ENCODE assay signal across 14 cellular contexts in genomic region chr21:39136711-39137110, GRCh38. TPM values are rescaled to one million over a fixed set of nuclear protein-coding genes. Genes with fewer than 3 reads are reported as not detected.
DNase-seq lines count a peak whose midpoint lies in the region; ATAC-seq and TF ChIP-seq lines count a peak whose summit lies in the region.
"Had no signal": no experiment of that assay in that cellular context is flagged by ENCODE, and none has a peak within 500 bp of the region (broad histone marks: within the 10 kb centered on the region; RNA-seq: fewer than 3 reads in every experiment).

No MANE protein-coding gene starts in this region.

- intact Hi-C loops in PC-3 (cut with micrococcal nuclease): loop anchor here (5.0 kb wide), 1 partner anchor 424 kb away; no protein-coding TSS in a partner anchor
- intact Hi-C loops in activated T-helper 1 cell treated with anti-CD3 and anti-CD28 coated beads, Interleukin-12 subunit alpha, Interleukin-12 subunit beta, Interleukin-2, Interleukin-4 antibody, amounts not matched to agents 30 ng/mL and 10 ng/mL and 1 ng/mL, durations not matched to agents 14 hours and 24 hours and 36 hours (cut with micrococcal nuclease): loop anchor here (5.0 kb wide), 2 partner anchors 219 to 329 kb away; partner anchors contain the start of gene ETS2

- no peak overlapping the region for H3K23ac ChIP-seq in trophoblast cell (ENCODE audit: low read length)

- H4K12ac ChIP-seq in trophoblast cell (ENCODE audit: low read depth, low read length): no peak overlapping the region

- DNase-seq in EL: peak; percentile 82
- peak; percentile 82 for DNase-seq in PC-3
- DNase-seq in choroid plexus epithelial cell (ENCODE audit: low read depth): peak; percentile 29
- DNase-seq in trophoblast cell: peak; percentile 83 to 86
- DNase-seq in NCI-H2171 (lab: John Stamatoyannopoulos, UW): no peak
- DNase-seq in activated T-helper 1 cell treated with anti-CD3 and anti-CD28 coated beads, Interleukin-12 subunit alpha, Interleukin-12 subunit beta, Interleukin-2, Interleukin-4 antibody, amounts not matched to agents 30 ng/mL and 10 ng/mL and 1 ng/mL, durations not matched to agents 14 hours and 24 hours and 36 hours (ENCODE audit: low spot score): no peak
- DNase-seq in Karpas-422: no peak
- DNase-seq: activated naive CD8-positive, alpha-beta T cell treated with anti-CD3 and anti-CD28 coated beads for 36 hours; activated T-cell treated with anti-CD3 and anti-CD28 coated beads, Interleukin-2, amount 50 U/mL, for 4 hours; C1 segment of cervical spinal cord; occipital lobe had no signal

- no peaks in the 10 kb centered on the region for H3K9me2 ChIP-seq in PC-3 (replicated peaks; ENCODE audit: low read length)
- no peaks in the 10 kb centered on the region for H3K9me2 ChIP-seq in Karpas-422 (replicated peaks; ENCODE audit: insufficient read depth, low read length)

- H3K36me3 ChIP-seq in PC-3 (ENCODE audit: low read depth, low read length) (no peaks in the 10 kb centered on the region), trophoblast cell (ENCODE audit: control insufficient read depth in 1 of 2, insufficient read depth in 2 of 2, low read length in 2 of 2) (no peaks in the 10 kb centered on the region), Karpas-422 (ENCODE audit: insufficient read depth, low read length) (no peaks in the 10 kb centered on the region)

- H4K8ac ChIP-seq in trophoblast cell (ENCODE audit: low read depth, low read length): peak overlapping the region; percentile 16

- H3K4me1 ChIP-seq in PC-3 (ENCODE audit: insufficient read depth, low read length) (peaks cover 17% of the 10 kb centered on the region), trophoblast cell (ENCODE audit: control insufficient read depth in 1 of 2, insufficient read depth in 2 of 2, low read length in 2 of 2) (peaks cover 9% of the 10 kb centered on the region in 2 experiments), Karpas-422 (ENCODE audit: low read length) (no peaks in the 10 kb centered on the region)

- no peaks in the 10 kb centered on the region for H3F3A ChIP-seq in PC-3 (ENCODE audit: low read length, unreplicated experiment)

- BruUV-seq in PC-3 (replicated peaks; lab: Mats Ljungman, UMichigan): no TSS peak

- H3K14ac ChIP-seq in trophoblast cell (ENCODE audit: low read length): no peak overlapping the region

- no peak overlapping the region for H3K18ac ChIP-seq in trophoblast cell (ENCODE audit: low read length)

- H3K4me3 ChIP-seq in PC-3 (ENCODE audit: low read length): no peak overlapping the region
- H3K4me3 ChIP-seq in choroid plexus epithelial cell (ENCODE audit: low read depth, low read length): no peak overlapping the region
- no peak overlapping the region for H3K4me3 ChIP-seq in trophoblast cell (ENCODE audit: low read depth, low read length)
- no peak overlapping the region for H3K4me3 ChIP-seq in Karpas-422 (ENCODE audit: low read length)

- H3K36me3 Mint-ChIP-seq in activated T-helper 1 cell treated with anti-CD3 and anti-CD28 coated beads, Interleukin-12 subunit alpha, Interleukin-12 subunit beta, Interleukin-2, Interleukin-4 antibody, amounts not matched to agents 30 ng/mL and 10 ng/mL and 1 ng/mL, durations not matched to agents 14 hours and 24 hours and 36 hours (ENCODE audit: low read depth): no peaks in the 10 kb centered on the region
- H3K36me3 Mint-ChIP-seq: activated naive CD8-positive, alpha-beta T cell treated with anti-CD3 and anti-CD28 coated beads for 36 hours had no signal

- no peak overlapping the region for H3K9ac ChIP-seq in PC-3 (ENCODE audit: low read length)
- H3K9ac ChIP-seq in trophoblast cell (ENCODE audit: low read length): no peak overlapping the region
- H3K9ac ChIP-seq in Karpas-422 (ENCODE audit: low read length): no peak overlapping the region

- no peak overlapping the region for H2AK5ac ChIP-seq in trophoblast cell (ENCODE audit: low read length)

- WGBS in trophoblast cell (ENCODE audit: extremely low coverage, insufficient coverage, insufficient read length): no CpG with 5 or more reads among the region's 5 CpGs

- CTCF ChIA-PET in PC-3 (lab: Charles Lee): interaction anchor here (0.7 to 0.8 kb wide), 2 partner anchors 468 to 563 kb away, joined by 3 to 13 read pairs; no protein-coding TSS in a partner anchor

- H3K4me3 Mint-ChIP-seq in activated T-helper 1 cell treated with anti-CD3 and anti-CD28 coated beads, Interleukin-12 subunit alpha, Interleukin-12 subunit beta, Interleukin-2, Interleukin-4 antibody, amounts not matched to agents 30 ng/mL and 10 ng/mL and 1 ng/mL, durations not matched to agents 14 hours and 24 hours and 36 hours: no peak overlapping the region
- H3K4me3 Mint-ChIP-seq: activated naive CD8-positive, alpha-beta T cell treated with anti-CD3 and anti-CD28 coated beads for 36 hours; activated T-cell treated with anti-CD3 and anti-CD28 coated beads, Interleukin-2, amount 50 U/mL, for 4 hours; stimulated activated naive CD8-positive, alpha-beta T cell treated with anti-CD3 and anti-CD28 coated beads, Interleukin-15, Interleukin-2, amounts not matched to agents 100 ng/mL and 50 ng/mL, for 24 hours had no signal

- peak overlapping the region; percentile 20 for H2BK12ac ChIP-seq in trophoblast cell (ENCODE audit: low read length)

- H3K4ac ChIP-seq in trophoblast cell (ENCODE audit: low read depth, low read length): no peak overlapping the region

- H2AFZ ChIP-seq in PC-3 (ENCODE audit: low read length) (no peak overlapping the region), trophoblast cell (ENCODE audit: insufficient read depth, low read length, poor library complexity) (no peak overlapping the region), Karpas-422 (ENCODE audit: low read length) (no peak overlapping the region)

- no peak overlapping the region for H3K27ac Mint-ChIP-seq in activated T-helper 1 cell treated with anti-CD3 and anti-CD28 coated beads, Interleukin-12 subunit alpha, Interleukin-12 subunit beta, Interleukin-2, Interleukin-4 antibody, amounts not matched to agents 30 ng/mL and 10 ng/mL and 1 ng/mL, durations not matched to agents 14 hours and 24 hours and 36 hours
- H3K27ac Mint-ChIP-seq: activated naive CD8-positive, alpha-beta T cell treated with anti-CD3 and anti-CD28 coated beads for 36 hours; stimulated activated naive CD8-positive, alpha-beta T cell treated with anti-CD3 and anti-CD28 coated beads, Interleukin-15, Interleukin-2, amounts not matched to agents 100 ng/mL and 50 ng/mL, for 24 hours had no signal

- H3K27me3 Mint-ChIP-seq in activated T-helper 1 cell treated with anti-CD3 and anti-CD28 coated beads, Interleukin-12 subunit alpha, Interleukin-12 subunit beta, Interleukin-2, Interleukin-4 antibody, amounts not matched to agents 30 ng/mL and 10 ng/mL and 1 ng/mL, durations not matched to agents 14 hours and 24 hours and 36 hours (ENCODE audit: insufficient read depth): peaks cover 2% of the 10 kb centered on the region
- H3K27me3 Mint-ChIP-seq: activated naive CD8-positive, alpha-beta T cell treated with anti-CD3 and anti-CD28 coated beads for 36 hours; stimulated activated naive CD8-positive, alpha-beta T cell treated with anti-CD3 and anti-CD28 coated beads, Interleukin-15, Interleukin-2, amounts not matched to agents 100 ng/mL and 50 ng/mL, for 24 hours had no signal

- H2BK5ac ChIP-seq in trophoblast cell (ENCODE audit: low read depth, low read length, poor library complexity): no peak overlapping the region

- POLR2A ChIA-PET in PC-3 (lab: Charles Lee; ENCODE audit: unreplicated experiment): no interaction called here

- peak; percentile 50 for ATAC-seq in PC-3
- ATAC-seq in GM18498 (IDR thresholded peaks at IDR 0.05; ENCODE audit: unreplicated experiment): no peak
- ATAC-seq: activated T-cell treated with anti-CD3 and anti-CD28 coated beads, Interleukin-2, amount 50 U/mL, for 4 hours had no signal

- H4K20me1 ChIP-seq in PC-3 (ENCODE audit: low read length) (no peaks in the 10 kb centered on the region), Karpas-422 (ENCODE audit: insufficient read depth, low read depth, low read length) (no peaks in the 10 kb centered on the region)

- H3K4me1 Mint-ChIP-seq in activated T-helper 1 cell treated with anti-CD3 and anti-CD28 coated beads, Interleukin-12 subunit alpha, Interleukin-12 subunit beta, Interleukin-2, Interleukin-4 antibody, amounts not matched to agents 30 ng/mL and 10 ng/mL and 1 ng/mL, durations not matched to agents 14 hours and 24 hours and 36 hours (ENCODE audit: low read depth): no peaks in the 10 kb centered on the region
- H3K4me1 Mint-ChIP-seq: activated naive CD8-positive, alpha-beta T cell treated with anti-CD3 and anti-CD28 coated beads for 36 hours had no signal

- no peak overlapping the region for H2BK120ac ChIP-seq in trophoblast cell (ENCODE audit: insufficient read depth, low read length, poor library complexity)

- H3K4me2 ChIP-seq in PC-3 (ENCODE audit: low read length) (peak overlapping the region; percentile 17; the same call in 1 of the 2 replicates), trophoblast cell (ENCODE audit: low read length) (no peak overlapping the region), Karpas-422 (ENCODE audit: low read depth, low read length, poor library complexity, severe bottlenecking) (no peak overlapping the region)

- peaks cover 3% of the 10 kb centered on the region for H3K9me3 Mint-ChIP-seq in activated T-helper 1 cell treated with anti-CD3 and anti-CD28 coated beads, Interleukin-12 subunit alpha, Interleukin-12 subunit beta, Interleukin-2, Interleukin-4 antibody, amounts not matched to agents 30 ng/mL and 10 ng/mL and 1 ng/mL, durations not matched to agents 14 hours and 24 hours and 36 hours
- H3K9me3 Mint-ChIP-seq: activated naive CD8-positive, alpha-beta T cell treated with anti-CD3 and anti-CD28 coated beads for 36 hours; activated T-cell treated with anti-CD3 and anti-CD28 coated beads, Interleukin-2, amount 50 U/mL, for 4 hours had no signal

- peaks cover 2% of the 10 kb centered on the region for H3K79me1 ChIP-seq in trophoblast cell (ENCODE audit: low read length)

- H3K27me3 ChIP-seq in PC-3 (ENCODE audit: low read length) (no peaks in the 10 kb centered on the region), trophoblast cell (ENCODE audit: insufficient read depth, low read length) (no peaks in the 10 kb centered on the region), Karpas-422 (ENCODE audit: low read length) (no peaks in the 10 kb centered on the region)

- no peak overlapping the region for H4K91ac ChIP-seq in trophoblast cell (ENCODE audit: low read depth, low read length)

- H3K9me3 ChIP-seq in PC-3 (ENCODE audit: low read length) (no peaks in the 10 kb centered on the region), trophoblast cell (ENCODE audit: insufficient read depth, low read depth, low read length) (no peaks in the 10 kb centered on the region), Karpas-422 (ENCODE audit: low read length) (no peaks in the 10 kb centered on the region)

- TF ChIP-seq CTCF in PC-3 (conservative IDR thresholded peaks at IDR 0.05; ENCODE audit: low read depth, low read length): no peak
- no peak for TF ChIP-seq CTCF in choroid plexus epithelial cell (conservative IDR thresholded peaks at IDR 0.05; ENCODE audit: low read depth, low read length)

- H3K79me2 ChIP-seq in PC-3 (ENCODE audit: low read length): no peaks in the 10 kb centered on the region
- no peaks in the 10 kb centered on the region for H3K79me2 ChIP-seq in trophoblast cell (ENCODE audit: control insufficient read depth, insufficient read depth, low read length, poor library complexity)
- H3K79me2 ChIP-seq in Karpas-422 (ENCODE audit: low read length): no peaks in the 10 kb centered on the region

- H3K27ac ChIP-seq in PC-3 (ENCODE audit: low read length) (peak overlapping the region; percentile 15; the same call in 1 of the 2 replicates), trophoblast cell (ENCODE audit: low read depth, low read length) (peak overlapping the region; percentile 52), Karpas-422 (ENCODE audit: low read length) (no peak overlapping the region)
- H3K27ac ChIP-seq: HL-60 had no signal

RNA-seq across cellular contexts. Expression of gene PSMG1, which starts 46.5 kb away (rescaled TPM):
- 110 and 113 TPM in 2 replicates for total RNA-seq in PC-3 (2014; rRNA removed)
- 71.2 and 72.7 TPM in 2 replicates for polyA plus RNA-seq in trophoblast cell (2013)
- total RNA-seq in activated T-helper 1 cell treated with anti-CD3 and anti-CD28 coated beads, Interleukin-12 subunit alpha, Interleukin-12 subunit beta, Interleukin-2, Interleukin-4 antibody, amounts not matched to agents 30 ng/mL and 10 ng/mL and 1 ng/mL, durations not matched to agents 14 hours and 24 hours and 36 hours: 102 and 103 TPM in 2 replicates
- total RNA-seq in Karpas-422 (2014; rRNA removed; shearing (Covaris generic); ENCODE audit: low replicate concordance): 60.9 and 69.6 TPM in 2 replicates

Comparison
In these comparisons a context has a peak if more than half of its experiments do, and no peak if none do; other contexts are left out.
1. DNase-seq: peak in EL (single experiment), PC-3 (single experiment), choroid plexus epithelial cell (single experiment) and trophoblast cell (2 of 2); none in NCI-H2171 (single experiment), activated T-helper 1 cell treated with anti-CD3 and anti-CD28 coated beads, Interleukin-12 subunit alpha, Interleukin-12 subunit beta, Interleukin-2, Interleukin-4 antibody, amounts not matched to agents 30 ng/mL and 10 ng/mL and 1 ng/mL, durations not matched to agents 14 hours and 24 hours and 36 hours (single experiment) and Karpas-422 (single experiment).